Comparison of ENCODE assay signal across 19 cellular contexts in the genomic region with DNA sequence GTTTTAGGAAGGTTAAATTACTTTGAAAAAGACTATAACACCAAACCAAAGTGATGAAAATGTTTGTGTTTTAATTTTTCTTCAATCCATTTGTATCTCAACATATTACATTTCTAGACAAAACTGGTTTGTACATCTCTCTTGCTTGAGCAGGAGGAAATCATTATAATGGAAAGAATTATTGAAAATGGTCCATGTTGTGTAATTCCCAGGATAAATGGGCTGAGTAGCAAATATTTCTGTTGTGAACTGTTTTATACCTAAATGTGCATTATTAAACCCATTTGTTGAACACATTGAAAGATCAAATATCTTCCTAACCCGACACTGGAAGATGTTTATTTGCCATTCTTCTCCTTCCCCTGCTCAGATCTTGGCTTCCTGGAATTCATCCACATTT.
DNase-seq lines count a peak whose midpoint lies in the region; ATAC-seq and TF ChIP-seq lines count a peak whose summit lies in the region.
"Had no signal": no experiment of that assay in that cellular context is flagged by ENCODE, and none has a peak within 500 bp of the region (broad histone marks: within the 10 kb centered on the region; RNA-seq: fewer than 3 reads in every experiment).

No MANE protein-coding gene starts in this region.

- no peaks in the 10 kb centered on the region for H3F3A ChIP-seq in Loucy (ENCODE audit: low read depth)

- no peaks in the 10 kb centered on the region for H3K27me3 ChIP-seq in Loucy (ENCODE audit: insufficient read depth, low read length, poor library complexity, severe bottlenecking)

- no peak for ATAC-seq in GM18907 (IDR thresholded peaks at IDR 0.05; ENCODE audit: unreplicated experiment)
- no peak for ATAC-seq in HG03469 (IDR thresholded peaks at IDR 0.05; ENCODE audit: unreplicated experiment)
- ATAC-seq: A549, GM23338, HCT116 had no signal

- H4K20me1 ChIP-seq in Loucy (ENCODE audit: insufficient read depth, low read length, poor library complexity, severe bottlenecking): no peaks in the 10 kb centered on the region

- H3K36me3 ChIP-seq in Loucy (ENCODE audit: insufficient read depth, low read length): peaks cover 3% of the 10 kb centered on the region; the same call in 1 of the 2 replicates

- DNase-seq in GM03348 (ENCODE audit: low spot score) (peak; percentile 11), fibroblast of gingiva (ENCODE audit: low read depth) (peak; percentile 45), midbrain (lab: John Stamatoyannopoulos, UW) (no peak)
- DNase-seq: 8988T; ACHN; C1 segment of cervical spinal cord; Calu3; CD4-positive, alpha-beta memory T cell; COR-L47; DMS53; DMS79 treated with DMSO at 0.1 percent for 48 hours; GF-D8; H9 had no signal

- H3K4me1 ChIP-seq in Loucy (ENCODE audit: insufficient read depth, low read length, poor library complexity, severe bottlenecking): peaks cover 92% of the 10 kb centered on the region
- H3K4me1 ChIP-seq: A549 had no signal

- TF ChIP-seq CTCF in Loucy (conservative IDR thresholded peaks at IDR 0.05; ENCODE audit: low read length): no peak

- peak overlapping the region; percentile 12 for H3K4me2 ChIP-seq in Loucy (ENCODE audit: low read depth, low read length, poor library complexity, severe bottlenecking)
- H3K4me2 ChIP-seq: A549, GM23338 had no signal

- peaks cover 96% of the 10 kb centered on the region for H3K79me2 ChIP-seq in Loucy (ENCODE audit: insufficient read depth, low read length)

- no peaks in the 10 kb centered on the region for H3K9me2 ChIP-seq in Loucy (replicated peaks; ENCODE audit: low read depth, low read length)

- peak overlapping the region; percentile 52 for H3K9ac ChIP-seq in Loucy (ENCODE audit: low read depth, low read length, poor library complexity, severe bottlenecking)

- H2AFZ ChIP-seq in Loucy (ENCODE audit: low read length): no peak overlapping the region
- H2AFZ ChIP-seq: GM23338 had no signal

- H3K4me3 ChIP-seq in Loucy (ENCODE audit: low read length, poor library complexity, severe bottlenecking): no peak overlapping the region
- H3K4me3 ChIP-seq: A549, GM23338 had no signal

- H3K9me3 ChIP-seq in Loucy (ENCODE audit: insufficient read depth, low read depth, low read length): no peaks in the 10 kb centered on the region
- H3K9me3 ChIP-seq: A549 had no signal
